Comparison of ENCODE assay signal across 8 cellular contexts in genomic region chr14:20970647-20970982, GRCh38. TPM values are rescaled to one million over a fixed set of nuclear protein-coding genes. Genes with fewer than 3 reads are reported as not detected.
A peak's percentile ranks its signal among the peaks of the same experiment; 100 is the strongest.
DNase-seq lines count a peak whose midpoint lies in the region; ATAC-seq and TF ChIP-seq lines count a peak whose summit lies in the region.

No MANE protein-coding gene starts in this region.

- H3K27me3 ChIP-seq in mammary epithelial cell (ENCODE audit: insufficient read depth, low read length): no peaks in the 10 kb centered on the region
- no peaks in the 10 kb centered on the region for H3K27me3 ChIP-seq in muscle layer of duodenum (ENCODE audit: low read depth, low read length)

- TF ChIP-seq POLR2A in GM18505 (IDR thresholded peaks at IDR 0.05; ENCODE audit: borderline replicate concordance, extremely low read depth, insufficient read depth, insufficient read length): no peak

- no peak for TF ChIP-seq CTCF in mammary epithelial cell (conservative IDR thresholded peaks at IDR 0.05 in 1 of 2, IDR thresholded peaks at IDR 0.05 in 1 of 2; ENCODE audit: extremely low read depth in 1 of 2, insufficient read depth in 1 of 2, low read depth in 1 of 2, low read length in 2 of 2)

- H3K36me3 ChIP-seq in mammary epithelial cell (ENCODE audit: insufficient read depth, low read length) (no peaks in the 10 kb centered on the region), muscle layer of duodenum (ENCODE audit: control insufficient read depth in 1 of 2, insufficient read depth in 2 of 2, low read length in 2 of 2) (no peaks in the 10 kb centered on the region)

- peak; percentile 12 for ATAC-seq in GM18505 (IDR thresholded peaks at IDR 0.05; ENCODE audit: unreplicated experiment)
- ATAC-seq in HG03139 (IDR thresholded peaks at IDR 0.05; ENCODE audit: unreplicated experiment): peak; percentile 7
- ATAC-seq in HG03378 (IDR thresholded peaks at IDR 0.05; ENCODE audit: unreplicated experiment): no peak

- BruUV-seq in mammary epithelial cell (replicated peaks; lab: Mats Ljungman, UMichigan): no TSS peak

- H4K20me1 ChIP-seq in mammary epithelial cell (ENCODE audit: insufficient read depth, low read length): no peaks in the 10 kb centered on the region

- H3K4me3 ChIP-seq in mammary epithelial cell (replicated peaks in 1 of 3; ENCODE audit: insufficient read depth in 1 of 3, low read depth in 2 of 3, low read length in 3 of 3): peak overlapping the region; percentile 56 to 65 (median 61)
- peak overlapping the region; percentile 71 to 83 for H3K4me3 ChIP-seq in muscle layer of duodenum (ENCODE audit: low read depth in 1 of 2, low read length in 2 of 2)

- peak overlapping the region; percentile 99 for H2AFZ ChIP-seq in mammary epithelial cell (ENCODE audit: low read depth, low read length)

- H3K4me1 ChIP-seq in mammary epithelial cell (ENCODE audit: insufficient read depth, low read length) (peaks cover 21% of the 10 kb centered on the region), muscle layer of duodenum (ENCODE audit: control insufficient read depth in 1 of 2, insufficient read depth in 2 of 2, low read length in 2 of 2) (no peaks in the 10 kb centered on the region)

- peak overlapping the region; percentile 89 for H3K4me2 ChIP-seq in mammary epithelial cell (ENCODE audit: insufficient read depth, low read depth, low read length)

- H3K27ac ChIP-seq in mammary epithelial cell (ENCODE audit: insufficient read depth, low read depth, low read length) (no peak overlapping the region), muscle layer of duodenum (ENCODE audit: low read length) (no peak overlapping the region)

- 30% methylated on average over 10 of the region's 10 CpGs for WGBS in mammary epithelial cell (ENCODE audit: low coverage, missing lambda C conversion rate)

- H3K9ac ChIP-seq in mammary epithelial cell (ENCODE audit: insufficient read depth, low read length): no peak overlapping the region

- intact Hi-C loops in mammary epithelial cell (cut with micrococcal nuclease): loop anchor here (2.0 to 5.0 kb wide), 3 partner anchors 16 to 358 kb away; no protein-coding TSS in a partner anchor

- DNase-seq in mammary epithelial cell: no peak
- no peak for DNase-seq in G401 (ENCODE audit: low spot score)
- no peak for DNase-seq in anterior cingulate cortex (lab: John Stamatoyannopoulos, UW)
- no peak for DNase-seq in dedifferentiated amniotic fluid mesenchymal stem cell (ENCODE audit: extremely low spot score)

- dilution Hi-C loops in mammary epithelial cell (cut with HindIII; ENCODE audit: low sequenced_read_pairs): no loop called here

- CTCF ChIA-PET in mammary epithelial cell (lab: Charles Lee; ENCODE audit: low non-redundant PET): interaction anchor here (0.6 to 1.1 kb wide), 8 partner anchors 9 to 547 kb away, joined by 3 to 12 read pairs (median 4); no protein-coding TSS in a partner anchor

- H3K79me2 ChIP-seq in mammary epithelial cell (ENCODE audit: insufficient read depth, low read length): no peaks in the 10 kb centered on the region

- H3K9me3 ChIP-seq in mammary epithelial cell (replicated peaks; ENCODE audit: insufficient read depth, low read length): no peaks in the 10 kb centered on the region
- no peaks in the 10 kb centered on the region for H3K9me3 ChIP-seq in muscle layer of duodenum (ENCODE audit: control insufficient read depth in 1 of 2, low read length in 2 of 2)

- in situ Hi-C loops in mammary epithelial cell (cut with MboI; ENCODE audit: low sequenced_read_pairs in 2 of 2) (no loop called here), G401 (cut with HindIII; ENCODE audit: low sequenced_read_pairs) (no loop called here)

RNA-seq across cellular contexts. Expression of gene RNASE2, which starts 15.3 kb away (rescaled TPM):
- not detected for total RNA-seq in mammary epithelial cell
- not detected for polyA plus RNA-seq in mammary epithelial cell
- not detected for polyA minus RNA-seq in mammary epithelial cell
- not detected in 2 replicates for total RNA-seq in G401 (2014; rRNA removed; shearing (Covaris generic))

RNA-seq across cellular contexts. Expression of gene METTL17, which starts 19.2 kb away (rescaled TPM):
- total RNA-seq in mammary epithelial cell: 10 to 100 TPM; 44.6 to 47.8 TPM
- polyA plus RNA-seq in mammary epithelial cell: 66.9 TPM
- polyA minus RNA-seq in mammary epithelial cell: 73.9 TPM
- total RNA-seq in G401 (2014; rRNA removed; shearing (Covaris generic)): 88.2 and 157 TPM in 2 replicates

RNA-seq across cellular contexts. Expression of gene SLC39A2, which starts 28.5 kb away (rescaled TPM):
- not detected for total RNA-seq in mammary epithelial cell
- polyA plus RNA-seq in mammary epithelial cell: 0.11 TPM
- not detected for polyA minus RNA-seq in mammary epithelial cell
- not detected in 2 replicates for total RNA-seq in G401 (2014; rRNA removed; shearing (Covaris generic))

RNA-seq across cellular contexts. Expression of gene NDRG2, which starts 54.2 kb away (rescaled TPM):
- total RNA-seq in mammary epithelial cell: 1 to 10 TPM; 3.0 to 8.2 TPM
- polyA plus RNA-seq in mammary epithelial cell: 4.0 TPM
- 5.5 TPM for polyA minus RNA-seq in mammary epithelial cell
- total RNA-seq in G401 (2014; rRNA removed; shearing (Covaris generic)): 28.6 and 40.4 TPM in 2 replicates

RNA-seq across cellular contexts. Expression of gene TPPP2, which starts 59.4 kb away (rescaled TPM):
- total RNA-seq in mammary epithelial cell: not detected
- not detected for polyA plus RNA-seq in mammary epithelial cell
- not detected for polyA minus RNA-seq in mammary epithelial cell
- not detected in 2 replicates for total RNA-seq in G401 (2014; rRNA removed; shearing (Covaris generic))
